Comparison of ENCODE assay signal across 8 cellular contexts in the genomic region with DNA sequence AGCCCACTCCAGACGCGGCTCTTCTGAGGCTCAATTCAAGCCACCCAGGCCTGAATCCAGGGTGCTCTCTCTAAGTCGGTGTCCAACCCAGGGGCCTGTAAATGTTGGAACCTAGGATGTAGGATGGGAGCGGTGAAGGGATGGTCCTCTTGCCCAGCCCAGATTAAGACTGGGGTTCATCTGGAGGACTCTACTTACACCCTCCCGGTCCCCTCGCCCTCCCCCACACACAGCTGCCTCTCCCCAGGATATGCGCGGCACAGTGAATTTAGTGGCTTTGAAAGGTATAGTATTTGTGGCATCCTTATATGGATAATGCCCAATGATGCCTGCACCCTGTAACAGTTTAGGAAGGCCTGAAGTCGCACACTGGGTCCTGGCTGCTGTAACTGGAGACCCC. TPM values are rescaled to one million over a fixed set of nuclear protein-coding genes. Genes with fewer than 3 reads are reported as not detected.
A peak's percentile ranks its signal among the peaks of the same experiment; 100 is the strongest.
DNase-seq lines count a peak whose midpoint lies in the region; ATAC-seq, FAIRE-seq and TF ChIP-seq lines count a peak whose summit lies in the region.
"Had no signal": no experiment of that assay in that cellular context is flagged by ENCODE, and none has a peak within 500 bp of the region (broad histone marks: within the 10 kb centered on the region; RNA-seq: fewer than 3 reads in every experiment).

No MANE protein-coding gene starts in this region.

- no peak overlapping the region for H2BK12ac ChIP-seq in H9 (ENCODE audit: insufficient read length, low read depth, low read length)

- peak overlapping the region; percentile 17 for H3K18ac ChIP-seq in H9 (ENCODE audit: insufficient read length, low read depth, low read length)

- H4K91ac ChIP-seq in H9 (ENCODE audit: insufficient read length, low read depth, low read length) = no peak overlapping the region

- H3K27ac ChIP-seq in H9 (ENCODE audit: insufficient read length, low read depth, low read length) (no peak overlapping the region), stomach (peak overlapping the region; percentile 44 to 88 (median 84))

- H3K4me3 Mint-ChIP-seq in H9 = peak overlapping the region; percentile 74 to 76
- peak overlapping the region; percentile 64 for H3K4me3 Mint-ChIP-seq in activated T-helper 2 cell treated with anti-CD3 and anti-CD28 coated beads, Interferon-gamma antibody, Interleukin-2, Interleukin-4, amounts not matched to agents 10 μg/mL and 5 μg/mL and 100 μg/mL, durations not matched to agents 14 hours and 24 hours and 36 hours (ENCODE audit: low read depth)

- no peak overlapping the region for H4K8ac ChIP-seq in H9 (replicated peaks; ENCODE audit: insufficient read length, low read depth, low read length)

- no peak overlapping the region for H2BK120ac ChIP-seq in H9 (ENCODE audit: low read depth, low read length, poor library complexity, severe bottlenecking)

- peaks cover 54% of the 10 kb centered on the region for H3K27me3 Mint-ChIP-seq in H9 (ENCODE audit: low read depth)
- peaks cover 47% of the 10 kb centered on the region for H3K27me3 Mint-ChIP-seq in activated T-helper 2 cell treated with anti-CD3 and anti-CD28 coated beads, Interferon-gamma antibody, Interleukin-2, Interleukin-4, amounts not matched to agents 10 μg/mL and 5 μg/mL and 100 μg/mL, durations not matched to agents 14 hours and 24 hours and 36 hours (ENCODE audit: low read depth)

- H2BK20ac ChIP-seq in H9 (ENCODE audit: low read depth, low read length, poor library complexity, severe bottlenecking) = no peak overlapping the region

- DNase-seq in H9 (no peak), kidney epithelial cell (ENCODE audit: low read depth) (no peak), stomach (no peak), HT-29 (ENCODE audit: low spot score) (no peak), GM19239 (ENCODE audit: insufficient read length, low spot score) (no peak)
- no peak for DNase-seq in activated T-helper 2 cell treated with anti-CD3 and anti-CD28 coated beads, Interferon-gamma antibody, Interleukin-2, Interleukin-4, amounts not matched to agents 10 μg/mL and 5 μg/mL and 100 μg/mL, durations not matched to agents 14 hours and 24 hours and 36 hours (ENCODE audit: low spot score)

- no peaks in the 10 kb centered on the region for H3K36me3 Mint-ChIP-seq in H9 (ENCODE audit: insufficient read depth in 1 of 3, low read depth in 3 of 3)
- no peaks in the 10 kb centered on the region for H3K36me3 Mint-ChIP-seq in activated T-helper 2 cell treated with anti-CD3 and anti-CD28 coated beads, Interferon-gamma antibody, Interleukin-2, Interleukin-4, amounts not matched to agents 10 μg/mL and 5 μg/mL and 100 μg/mL, durations not matched to agents 14 hours and 24 hours and 36 hours (ENCODE audit: low read depth)

- H3K27ac Mint-ChIP-seq in H9 = no peak overlapping the region
- no peak overlapping the region for H3K27ac Mint-ChIP-seq in activated T-helper 2 cell treated with anti-CD3 and anti-CD28 coated beads, Interferon-gamma antibody, Interleukin-2, Interleukin-4, amounts not matched to agents 10 μg/mL and 5 μg/mL and 100 μg/mL, durations not matched to agents 14 hours and 24 hours and 36 hours
- H3K27ac Mint-ChIP-seq: stimulated activated naive CD8-positive, alpha-beta T cell treated with anti-CD3 and anti-CD28 coated beads, Interleukin-15, Interleukin-2, amounts not matched to agents 100 ng/mL and 50 ng/mL, for 24 hours had no signal

- peaks cover 23% of the 10 kb centered on the region for H3K23me2 ChIP-seq in H9 (ENCODE audit: insufficient read length, low read depth, low read length, poor library complexity, severe bottlenecking)

- no CpG with 5 or more reads among the region's 9 CpGs for whole genome bisulfite sequencing in H9 (ENCODE audit: extremely low coverage, insufficient read length, low lambda C conversion rate)
- 44 to 54% (median 53%) methylated on average over 6 to 9 of the region's 9 CpGs for WGBS in stomach, 5 donors

- FAIRE-seq in GM19239 (lab: Jason Lieb, UNC) = no peak

- no peaks in the 10 kb centered on the region for H4K20me1 ChIP-seq in H9 (ENCODE audit: control insufficient read depth, insufficient read depth, insufficient read length)

- H3K4me1 ChIP-seq in H9 (ENCODE audit: insufficient read depth, low read length) = peaks cover 5% of the 10 kb centered on the region
- peaks cover 6 to 54% (median 37%) of the 10 kb centered on the region in 4 donors for H3K4me1 ChIP-seq in stomach

- peak overlapping the region; percentile 45 for H3K14ac ChIP-seq in H9 (ENCODE audit: insufficient read depth, low read length)

- no peaks in the 10 kb centered on the region for H3K9me3 Mint-ChIP-seq in H9
- no peaks in the 10 kb centered on the region for H3K9me3 Mint-ChIP-seq in activated T-helper 2 cell treated with anti-CD3 and anti-CD28 coated beads, Interferon-gamma antibody, Interleukin-2, Interleukin-4, amounts not matched to agents 10 μg/mL and 5 μg/mL and 100 μg/mL, durations not matched to agents 14 hours and 24 hours and 36 hours
- H3K9me3 Mint-ChIP-seq: stimulated activated naive CD8-positive, alpha-beta T cell treated with anti-CD3 and anti-CD28 coated beads, Interleukin-15, Interleukin-2, amounts not matched to agents 100 ng/mL and 50 ng/mL, for 24 hours had no signal

- no peak for TF ChIP-seq POLR2A in stomach (IDR thresholded peaks at IDR 0.05)

- H3K56ac ChIP-seq in H9 (ENCODE audit: insufficient read length, low read depth, low read length) = no peak overlapping the region

- TF ChIP-seq CTCF in H9 (conservative IDR thresholded peaks at IDR 0.05) = no peak
- TF ChIP-seq CTCF in kidney epithelial cell (IDR thresholded peaks at IDR 0.05; ENCODE audit: insufficient read depth, low read length, poor library complexity, severe bottlenecking) = no peak
- TF ChIP-seq CTCF in stomach (IDR thresholded peaks at IDR 0.05) = no peak

- no peak overlapping the region for H2AK5ac ChIP-seq in H9 (ENCODE audit: insufficient read length, low read length)

- H3K27me3 ChIP-seq in H9 (ENCODE audit: insufficient read depth, low read length) (peaks cover 12% of the 10 kb centered on the region; the same call in 1 of the 2 replicates), kidney epithelial cell (ENCODE audit: control insufficient read depth, insufficient read depth, low read length) (no peaks in the 10 kb centered on the region), stomach (peaks cover 0 to 31% (median 25%) of the 10 kb centered on the region in 3 donors)

- H3K4me1 Mint-ChIP-seq in H9 = peaks cover 23 to 28% of the 10 kb centered on the region in 2 experiments
- peaks cover 6% of the 10 kb centered on the region for H3K4me1 Mint-ChIP-seq in activated T-helper 2 cell treated with anti-CD3 and anti-CD28 coated beads, Interferon-gamma antibody, Interleukin-2, Interleukin-4, amounts not matched to agents 10 μg/mL and 5 μg/mL and 100 μg/mL, durations not matched to agents 14 hours and 24 hours and 36 hours (ENCODE audit: low read depth)

- ATAC-seq in HG02970 (IDR thresholded peaks at IDR 0.05; ENCODE audit: low FRiP score, unreplicated experiment) = no peak

- H3K79me1 ChIP-seq in H9 (ENCODE audit: insufficient read depth, low read depth, low read length, poor library complexity, severe bottlenecking) = no peaks in the 10 kb centered on the region

- H2AFZ ChIP-seq in H9 (ENCODE audit: low read length) = no peak overlapping the region

- H3K4me3 ChIP-seq in kidney epithelial cell (ENCODE audit: low read depth, low read length) (peak overlapping the region; percentile 89), stomach (peak overlapping the region; percentile 62 to 82 (median 70))

- H3K9ac ChIP-seq in H9 (ENCODE audit: extremely low read depth, insufficient read length, low read length) = peak overlapping the region; percentile 50

- H3K4ac ChIP-seq in H9 (ENCODE audit: low read depth, low read length) = no peak overlapping the region; the same call in 1 of the 2 replicates

- no peak overlapping the region for H2BK15ac ChIP-seq in H9 (ENCODE audit: low read depth, low read length)

- intact Hi-C loops in activated T-helper 2 cell treated with anti-CD3 and anti-CD28 coated beads, Interferon-gamma antibody, Interleukin-2, Interleukin-4, amounts not matched to agents 10 μg/mL and 5 μg/mL and 100 μg/mL, durations not matched to agents 14 hours and 24 hours and 36 hours (cut with micrococcal nuclease) = no loop called here
- intact Hi-C loops in stomach (cut with DNase I; ENCODE audit: low total_unique reads) = no loop called here

- no peak overlapping the region for H3T11ph ChIP-seq in H9 (ENCODE audit: low read length)

- no peak overlapping the region for H3K23ac ChIP-seq in H9 (ENCODE audit: insufficient read length, low read depth, low read length)

- H3K79me2 ChIP-seq in H9 (ENCODE audit: insufficient read depth, low read length) = no peaks in the 10 kb centered on the region

- TF ChIP-seq EP300 in stomach (IDR thresholded peaks at IDR 0.05) = no peak

- no peak overlapping the region for H2BK5ac ChIP-seq in H9 (ENCODE audit: insufficient read length, low read length)

- H3K36me3 ChIP-seq in kidney epithelial cell (ENCODE audit: control insufficient read depth, insufficient read depth, low read length) = no peaks in the 10 kb centered on the region
- H3K36me3 ChIP-seq in stomach = no peaks in the 10 kb centered on the region

- no peak overlapping the region for H4K5ac ChIP-seq in H9 (ENCODE audit: insufficient read length, low read depth, low read length)

- H3K4me2 ChIP-seq in H9 (ENCODE audit: insufficient read depth, insufficient read length, low read length) = peak overlapping the region; percentile 92

- no peaks in the 10 kb centered on the region for H3K9me3 ChIP-seq in H9 (ENCODE audit: control insufficient read depth, low read depth, low read length)
- H3K9me3 ChIP-seq in stomach = no peaks in the 10 kb centered on the region

RNA-seq across cellular contexts. Expression of a gene that starts 0.9 kb away (rescaled TPM):
- total RNA-seq in H9 (2021) (3.6 and 4.9 TPM in 2 replicates), kidney epithelial cell (35.5 and 35.9 TPM in 2 replicates), stomach (100 to 1,000 TPM in 3 of 5 donors, 10 to 100 TPM in 2; 32.1 to 384 (median 104) TPM)
- 0.80 and 1.2 TPM in 2 replicates for total RNA-seq in activated T-helper 2 cell treated with anti-CD3 and anti-CD28 coated beads, Interferon-gamma antibody, Interleukin-2, Interleukin-4, amounts not matched to agents 10 μg/mL and 5 μg/mL and 100 μg/mL, durations not matched to agents 14 hours and 24 hours and 36 hours
- 1 to 10 TPM; 4.7 to 7.9 (median 5.5) TPM for polyA plus RNA-seq in stomach
- total RNA-seq in HT-29 (2014; rRNA removed; shearing (Covaris generic)) = 0.39 and 0.61 TPM in 2 replicates
